In genomic region chr9:137199411-137200121, GRCh38 we compare ENCODE assay signal across 8 cellular contexts. TPM values are rescaled to one million over a fixed set of nuclear protein-coding genes. Genes with fewer than 3 reads are reported as not detected.
DNase-seq lines count a peak whose midpoint lies in the region; ATAC-seq and TF ChIP-seq lines count a peak whose summit lies in the region.

No MANE protein-coding gene starts in this region.

- ATAC-seq in CD4-positive, alpha-beta T cell (ENCODE audit: poor library complexity) = no peak
- ATAC-seq in HG03571 (IDR thresholded peaks at IDR 0.05; ENCODE audit: unreplicated experiment) = no peak

- H3K4me1 ChIP-seq in ectodermal cell (ENCODE audit: control insufficient read depth, insufficient read depth, low read length) = peaks cover 27% of the 10 kb centered on the region

- TF ChIP-seq CTCF in CD4-positive, alpha-beta T cell (IDR thresholded peaks at IDR 0.05) = no peak
- TF ChIP-seq CTCF in neural cell (IDR thresholded peaks at IDR 0.05; ENCODE audit: poor library complexity, severe bottlenecking) (no peak), GM10266 (IDR thresholded peaks at IDR 0.05; ENCODE audit: control insufficient read depth, insufficient read depth, low read depth, missing control alignments) (no peak)

- no peaks in the 10 kb centered on the region for H3F3A ChIP-seq in neural cell (ENCODE audit: insufficient read depth, low read length, poor library complexity, severe bottlenecking)

- H3K4me3 ChIP-seq in MG63 = peak overlapping the region; percentile 30
- peak overlapping the region; percentile 30 for H3K4me3 ChIP-seq in ectodermal cell (ENCODE audit: insufficient read depth, low read depth, low read length)
- peak overlapping the region; percentile 65 for H3K4me3 ChIP-seq in neural cell (ENCODE audit: low read length)

- peaks cover 17% of the 10 kb centered on the region for H3K4me1 Mint-ChIP-seq in CD4-positive, alpha-beta T cell (ENCODE audit: low read depth)

- H3K36me3 Mint-ChIP-seq in CD4-positive, alpha-beta T cell (ENCODE audit: low read depth) = no peaks in the 10 kb centered on the region

- H3K9me3 Mint-ChIP-seq in CD4-positive, alpha-beta T cell = no peaks in the 10 kb centered on the region

- no peaks in the 10 kb centered on the region for H4K20me1 ChIP-seq in neural cell (ENCODE audit: insufficient read depth)

- H3K27ac ChIP-seq in CD4-positive, alpha-beta T cell (ENCODE audit: low read depth, low read length) = no peak overlapping the region
- H3K27ac ChIP-seq in ectodermal cell (ENCODE audit: insufficient read depth, low read depth, low read length, poor library complexity, severe bottlenecking) (no peak overlapping the region), neural cell (ENCODE audit: low read length) (no peak overlapping the region)

- intact Hi-C loops in CD4-positive, alpha-beta T cell (cut with DNase I, micrococcal nuclease) = loop anchor here in 1 of 2 experiments (2.0 kb wide), 1 partner anchor 23 kb away; the partner anchor contains the start of gene RNF208

- H3K27me3 Mint-ChIP-seq in CD4-positive, alpha-beta T cell = no peaks in the 10 kb centered on the region

- H3K4me3 Mint-ChIP-seq in CD4-positive, alpha-beta T cell = peak overlapping the region; percentile 86

- H3K9me2 ChIP-seq in neural cell (ENCODE audit: insufficient read depth, low read length) = no peaks in the 10 kb centered on the region

- 20 to 23% methylated on average over 51 of the region's 51 CpGs for WGBS in ectodermal cell, 2 experiments

- no peak for DNase-seq in CD4-positive, alpha-beta T cell
- DNase-seq in MG63 (no peak), GM10266 (ENCODE audit: extremely low spot score) (no peak), NCI-H2029 treated with DMSO at 0.1 percent for 48 hours (lab: John Stamatoyannopoulos, UW) (no peak), NOMO-1 treated with DMSO at 0.1 percent for 48 hours (lab: John Stamatoyannopoulos, UW; ENCODE audit: unreplicated experiment) (no peak)

- CTCF ChIA-PET in CD4-positive, alpha-beta T cell (lab: Charles Lee) = no interaction called here

- H3K27ac Mint-ChIP-seq in CD4-positive, alpha-beta T cell = no peak overlapping the region

- peak overlapping the region; percentile 54 for H3K9ac ChIP-seq in neural cell (ENCODE audit: low read length)

- POLR2A ChIA-PET in CD4-positive, alpha-beta T cell (lab: Charles Lee) = interaction anchor here (1.1 to 1.7 kb wide), 2 partner anchors 11 kb away, joined by 5 to 39 read pairs; partner anchors contain the start of genes ANAPC2 and SSNA1

- H2AFZ ChIP-seq in neural cell (ENCODE audit: low read depth, low read length) = no peak overlapping the region

- TF ChIP-seq EP300 in neural cell (conservative IDR thresholded peaks at IDR 0.05; ENCODE audit: poor library complexity, severe bottlenecking) = no peak

- H3K27me3 ChIP-seq in CD4-positive, alpha-beta T cell (ENCODE audit: control insufficient read depth, insufficient read depth, low read length) = no peaks in the 10 kb centered on the region
- H3K27me3 ChIP-seq in MG63 (no peaks in the 10 kb centered on the region), ectodermal cell (ENCODE audit: control insufficient read depth, insufficient read depth, low read length, poor library complexity, severe bottlenecking) (peaks cover 12% of the 10 kb centered on the region), neural cell (ENCODE audit: insufficient read depth, low read depth, low read length) (no peaks in the 10 kb centered on the region)

- no peak overlapping the region for H3K4me2 ChIP-seq in neural cell (ENCODE audit: low read length)

- no peak for TF ChIP-seq RAD21 in neural cell (conservative IDR thresholded peaks at IDR 0.05)

- no peaks in the 10 kb centered on the region for H3K9me3 ChIP-seq in CD4-positive, alpha-beta T cell (ENCODE audit: control insufficient read depth, low read length)
- no peaks in the 10 kb centered on the region for H3K9me3 ChIP-seq in MG63
- H3K9me3 ChIP-seq in ectodermal cell (ENCODE audit: control insufficient read depth, low read length) = no peaks in the 10 kb centered on the region
- no peaks in the 10 kb centered on the region for H3K9me3 ChIP-seq in neural cell (ENCODE audit: low read length)

- H3K36me3 ChIP-seq in MG63 (peaks cover 4% of the 10 kb centered on the region), ectodermal cell (ENCODE audit: control insufficient read depth, insufficient read depth, low read length) (no peaks in the 10 kb centered on the region), neural cell (ENCODE audit: insufficient read depth, low read length) (no peaks in the 10 kb centered on the region)

- H3K79me2 ChIP-seq in neural cell (replicated peaks; ENCODE audit: insufficient read depth, low read length) = peaks cover 11% of the 10 kb centered on the region

TF ChIP-seq in neural cell, 6 proteins besides CTCF, POLR2A, EP300 and RAD21:
- TF ChIP-seq MXI1 (conservative IDR thresholded peaks at IDR 0.05; ENCODE audit: poor library complexity, severe bottlenecking) = no peak
- no peak for TF ChIP-seq REST (IDR thresholded peaks at IDR 0.05; ENCODE audit: borderline replicate concordance)
- no peak for TF ChIP-seq EZH2 (IDR thresholded peaks at IDR 0.05; ENCODE audit: borderline replicate concordance, insufficient read depth, low read length, poor library complexity, severe bottlenecking)
- TF ChIP-seq POLR2AphosphoS5 (IDR thresholded peaks at IDR 0.05) = no peak
- TF ChIP-seq TAF1 (IDR thresholded peaks at IDR 0.05; ENCODE audit: low read depth) = no peak
- no peak for TF ChIP-seq SMC3 (conservative IDR thresholded peaks at IDR 0.05; ENCODE audit: poor library complexity)

RNA-seq across cellular contexts. Expression of gene TPRN, which starts 1.0 kb away (rescaled TPM):
- total RNA-seq in CD4-positive, alpha-beta T cell = 1 to 10 TPM; 6.1 to 8.6 TPM
- total RNA-seq in MG63 (2014; rRNA removed; shearing (Covaris generic); ENCODE audit: low replicate concordance) = 6.2 and 12.0 TPM in 2 replicates
- polyA plus RNA-seq in ectodermal cell (2013, experiment 1 of 4) = 11.1 TPM
- 15.3 TPM for polyA plus RNA-seq in ectodermal cell (2013, experiment 2 of 4)
- 25.7 TPM for polyA plus RNA-seq in ectodermal cell (2013, experiment 3 of 4)
- 9.4 TPM for polyA plus RNA-seq in ectodermal cell (2013, experiment 4 of 4)
- polyA plus RNA-seq in neural cell = 8.1 TPM in 2 replicates
- polyA minus RNA-seq in neural cell = 10.3 and 10.7 TPM in 2 replicates

RNA-seq across cellular contexts. Expression of gene TMEM203, which starts 5.9 kb away (rescaled TPM):
- 10 to 100 TPM; 18.2 to 18.7 TPM for total RNA-seq in CD4-positive, alpha-beta T cell
- 33.5 and 61.7 TPM in 2 replicates for total RNA-seq in MG63 (2014; rRNA removed; shearing (Covaris generic); ENCODE audit: low replicate concordance)
- 41.9 TPM for polyA plus RNA-seq in ectodermal cell (2013, experiment 1 of 4)
- 41.6 TPM for polyA plus RNA-seq in ectodermal cell (2013, experiment 2 of 4)
- polyA plus RNA-seq in ectodermal cell (2013, experiment 3 of 4) = 32.9 TPM
- polyA plus RNA-seq in ectodermal cell (2013, experiment 4 of 4) = 35.7 TPM
- 61.1 and 66.7 TPM in 2 replicates for polyA plus RNA-seq in neural cell
- 42.3 and 53.3 TPM in 2 replicates for polyA minus RNA-seq in neural cell

RNA-seq across cellular contexts. Expression of gene NDOR1, which starts 5.9 kb away (rescaled TPM):
- 10 to 100 TPM; 22.8 to 25.3 TPM for total RNA-seq in CD4-positive, alpha-beta T cell
- total RNA-seq in MG63 (2014; rRNA removed; shearing (Covaris generic); ENCODE audit: low replicate concordance) = 2.0 and 5.7 TPM in 2 replicates
- polyA plus RNA-seq in ectodermal cell (2013, experiment 1 of 4) = 31.6 TPM
- polyA plus RNA-seq in ectodermal cell (2013, experiment 2 of 4) = 33.2 TPM
- polyA plus RNA-seq in ectodermal cell (2013, experiment 3 of 4) = 20.7 TPM
- polyA plus RNA-seq in ectodermal cell (2013, experiment 4 of 4) = 24.5 TPM
- polyA plus RNA-seq in neural cell = 8.8 and 18.2 TPM in 2 replicates
- 8.0 and 8.8 TPM in 2 replicates for polyA minus RNA-seq in neural cell

RNA-seq across cellular contexts. Expression of gene SSNA1, which starts 11.1 kb away (rescaled TPM):
- total RNA-seq in CD4-positive, alpha-beta T cell = 10 to 100 TPM; 30.1 to 30.5 TPM
- total RNA-seq in MG63 (2014; rRNA removed; shearing (Covaris generic); ENCODE audit: low replicate concordance) = 161 and 267 TPM in 2 replicates
- 55.0 TPM for polyA plus RNA-seq in ectodermal cell (2013, experiment 1 of 4)
- polyA plus RNA-seq in ectodermal cell (2013, experiment 2 of 4) = 51.0 TPM
- polyA plus RNA-seq in ectodermal cell (2013, experiment 3 of 4) = 62.6 TPM
- polyA plus RNA-seq in ectodermal cell (2013, experiment 4 of 4) = 61.0 TPM
- 170 and 195 TPM in 2 replicates for polyA plus RNA-seq in neural cell
- polyA minus RNA-seq in neural cell = 51.7 and 63.3 TPM in 2 replicates

RNA-seq across cellular contexts. Expression of gene ANAPC2, which starts 11.2 kb away (rescaled TPM):
- total RNA-seq in CD4-positive, alpha-beta T cell = 100 to 1,000 TPM; 144 to 149 TPM
- total RNA-seq in MG63 (2014; rRNA removed; shearing (Covaris generic); ENCODE audit: low replicate concordance) = 31.1 and 34.6 TPM in 2 replicates
- 43.9 TPM for polyA plus RNA-seq in ectodermal cell (2013, experiment 1 of 4)
- polyA plus RNA-seq in ectodermal cell (2013, experiment 2 of 4) = 45.2 TPM
- polyA plus RNA-seq in ectodermal cell (2013, experiment 3 of 4) = 33.0 TPM
- polyA plus RNA-seq in ectodermal cell (2013, experiment 4 of 4) = 34.7 TPM
- polyA plus RNA-seq in neural cell = 38.1 and 47.2 TPM in 2 replicates
- 30.6 and 42.4 TPM in 2 replicates for polyA minus RNA-seq in neural cell
